ENCODE assay signal across 28 cellular contexts in the genomic region with DNA sequence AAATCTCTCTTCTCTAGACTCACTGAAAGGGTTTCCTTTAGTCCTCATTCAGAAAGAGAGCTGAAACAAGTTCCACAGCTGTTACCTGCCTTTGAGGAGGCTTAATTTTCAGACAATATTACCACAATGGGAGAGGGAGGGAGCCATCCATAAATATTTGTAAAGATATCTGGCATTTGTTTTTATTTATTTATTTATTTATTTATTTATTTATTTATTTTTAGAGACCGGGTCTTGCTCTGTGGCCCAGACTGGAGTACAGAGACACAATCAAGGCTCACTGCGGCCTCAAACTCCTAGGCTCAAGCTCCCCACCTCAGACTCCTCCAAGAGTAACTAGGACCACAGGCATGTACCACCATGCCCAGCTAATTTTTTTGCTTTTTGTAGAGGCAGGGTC.
"Had no signal": no experiment of that assay in that cellular context is flagged by ENCODE, and none has a peak within 500 bp of the region (broad histone marks: within the 10 kb centered on the region; RNA-seq: fewer than 3 reads in every experiment).

No MANE protein-coding gene starts in this region.

- FAIRE-seq: colon, endometrium, frontal cortex had no signal

- H3K4me2 ChIP-seq: hepatocyte had no signal

- ATAC-seq: effector memory CD8-positive, alpha-beta T cell; esophagus mucosa; foreskin keratinocyte; gastrocnemius medialis; gastroesophageal sphincter; heart left ventricle; heart right ventricle had no signal

- H3K9me3 ChIP-seq: colonic mucosa, esophagus muscularis mucosa, esophagus squamous epithelium, gastrocnemius medialis, gastroesophageal sphincter, heart left ventricle, heart right ventricle had no signal

- DNase-seq: colonic mucosa; cortex of kidney; dermis blood vessel endothelial cell; dorsolateral prefrontal cortex; effector CD4-positive, alpha-beta T cell; effector CD8-positive, alpha-beta T cell; effector memory CD4-positive, alpha-beta T cell; effector memory CD8-positive, alpha-beta T cell; endodermal cell; erythroblast; esophagus squamous epithelium; foreskin fibroblast; foreskin keratinocyte; foreskin melanocyte; gastrocnemius medialis; glutamatergic neuron; head of caudate nucleus; heart left ventricle; heart right ventricle had no signal

- H3K27ac ChIP-seq: colonic mucosa, coronary artery, dorsolateral prefrontal cortex, epithelial cell of prostate, esophagus muscularis mucosa, esophagus squamous epithelium, foreskin keratinocyte, gastrocnemius medialis, gastroesophageal sphincter, heart left ventricle, heart right ventricle, hepatocyte had no signal

- H3K36me3 ChIP-seq: colonic mucosa, esophagus muscularis mucosa, esophagus squamous epithelium, gastrocnemius medialis, gastroesophageal sphincter, heart left ventricle, heart right ventricle had no signal

- H3K4me3 ChIP-seq: colonic mucosa, coronary artery, dorsolateral prefrontal cortex, esophagus muscularis mucosa, esophagus squamous epithelium, gastrocnemius medialis, gastroesophageal sphincter, heart left ventricle, heart right ventricle, hepatocyte had no signal

- H3K4me1 ChIP-seq: colonic mucosa, esophagus muscularis mucosa, esophagus squamous epithelium, gastrocnemius medialis, gastroesophageal sphincter, heart left ventricle, heart right ventricle had no signal
